22 cellular contexts compared by ENCODE assay signal in genomic region chr12:65672441-65672840, GRCh38.
"Had no signal": no experiment of that assay in that cellular context is flagged by ENCODE, and none has a peak within 500 bp of the region (broad histone marks: within the 10 kb centered on the region; RNA-seq: fewer than 3 reads in every experiment).

No MANE protein-coding gene starts in this region.

- H3K4me1 ChIP-seq: adrenal gland, ascending aorta, psoas muscle, right atrium auricular region, tibial artery, uterus had no signal

- H2AFZ ChIP-seq: neural progenitor cell had no signal

- H3K9me3 ChIP-seq: adrenal gland, ascending aorta, psoas muscle, right atrium auricular region, tibial artery, uterus had no signal

- H3K27ac ChIP-seq: adrenal gland, ascending aorta, coronary artery, neural progenitor cell, psoas muscle, right atrium auricular region, tibial artery, uterus, WERI-Rb-1 had no signal

- H3K27me3 ChIP-seq: ascending aorta, brain microvascular endothelial cell, neural progenitor cell, right atrium auricular region, tibial artery, uterus had no signal

- H3K9ac ChIP-seq: neural progenitor cell had no signal

- H3K4me2 ChIP-seq: neural progenitor cell had no signal

- ATAC-seq: activated CD8-positive, alpha-beta T cell treated with anti-CD3 and anti-CD28 coated beads, Interleukin-2, amount 10 ng/mL, durations not matched to agents 7 days and 5 days; activated T-helper 17 cell treated with anti-CD3 and anti-CD28 coated beads, Interleukin-2, amount 50 U/mL, for 72 hours; left lobe of liver; naive thymus-derived CD8-positive, alpha-beta T cell; psoas muscle; stimulated activated naive CD8-positive, alpha-beta T cell treated with anti-CD3 and anti-CD28 coated beads, Interleukin-15, amount 100 ng/mL, for 72 hours; T-cell had no signal

- DNase-seq: activated CD4-positive, alpha-beta T cell treated with anti-CD3 and anti-CD28 coated beads, Interleukin-2, amount 50 U/mL, for 1 hour; activated CD4-positive, CD25-positive, alpha-beta regulatory T cell treated with anti-CD3 and anti-CD28 coated beads, Interleukin-2, amount 50 U/mL, for 72 hours; activated CD8-positive, alpha-beta T cell treated with anti-CD3 and anti-CD28 coated beads, Interleukin-2, amount 10 ng/mL, durations not matched to agents 7 days and 5 days; activated naive CD4-positive, alpha-beta T cell; activated T-cell treated with anti-CD3 and anti-CD28 coated beads, Interleukin-2, amount 50 U/mL, for 1 hour; adrenal gland; brain microvascular endothelial cell; endodermal cell; naive thymus-derived CD8-positive, alpha-beta T cell; psoas muscle; stimulated activated naive CD8-positive, alpha-beta T cell treated with anti-CD3 and anti-CD28 coated beads, Interleukin-15, amount 100 ng/mL, for 72 hours; T-cell; tibial artery; uterus; WERI-Rb-1 had no signal

- H3K36me3 ChIP-seq: adrenal gland, ascending aorta, brain microvascular endothelial cell, neural progenitor cell, right atrium auricular region, tibial artery, uterus, WERI-Rb-1 had no signal

- H3K4me3 ChIP-seq: adrenal gland, ascending aorta, coronary artery, lung, neural progenitor cell, psoas muscle, right atrium auricular region, tibial artery, uterus had no signal
